Comparison of ENCODE assay signal across 1 cellular context in genomic region chr2:26068602-26069298, GRCh38.
TF ChIP-seq lines count a peak whose summit lies in the region.

No MANE protein-coding gene starts in this region.

TF ChIP-seq in K562, 482 proteins besides CTCF, POLR2A, EP300 and RAD21 (continued from another document and continues in another):
- TF ChIP-seq ATF2 (CRISPR knock-in tag; IDR thresholded peaks at IDR 0.05) = no peak
- no peak for TF ChIP-seq NELFE (IDR thresholded peaks at IDR 0.05; ENCODE audit: insufficient read depth, insufficient read length)
- TF ChIP-seq VEZF1 (CRISPR knock-in tag; IDR thresholded peaks at IDR 0.05) = peak; percentile 59
- TF ChIP-seq CBFB (CRISPR knock-in tag; IDR thresholded peaks at IDR 0.05) = no peak
- no peak for TF ChIP-seq AFF4 (CRISPR knock-in tag; IDR thresholded peaks at IDR 0.05)
- TF ChIP-seq ILK (tag; IDR thresholded peaks at IDR 0.05; ENCODE audit: borderline replicate concordance, low read depth) = no peak
- TF ChIP-seq PHF21A (IDR thresholded peaks at IDR 0.05; ENCODE audit: borderline replicate concordance, low read depth) = no peak
- peak; percentile 96 for TF ChIP-seq SMARCA4 (IDR thresholded peaks at IDR 0.05)
- no peak for TF ChIP-seq ELF4 (CRISPR knock-in tag; IDR thresholded peaks at IDR 0.05)
- TF ChIP-seq PRPF4 (IDR thresholded peaks at IDR 0.05; ENCODE audit: insufficient read depth, low read depth, low read length, poor library complexity, severe bottlenecking) = no peak
- TF ChIP-seq ZNF444 (CRISPR knock-in tag; IDR thresholded peaks at IDR 0.05) = no peak
- TF ChIP-seq CBX2 (IDR thresholded peaks at IDR 0.05; ENCODE audit: insufficient read depth, low read length, poor library complexity, severe bottlenecking) = no peak
- no peak for TF ChIP-seq CHCHD3 (CRISPR knock-in tag; IDR thresholded peaks at IDR 0.05)
- no peak for TF ChIP-seq ZFP1 (CRISPR knock-in tag; IDR thresholded peaks at IDR 0.05)
- TF ChIP-seq ATF1 (CRISPR knock-in tag; IDR thresholded peaks at IDR 0.05) = no peak
- TF ChIP-seq ATF1 (tag; IDR thresholded peaks at IDR 0.05) = peak; percentile 80
- peak; percentile 62 for TF ChIP-seq GATA2 (CRISPR knock-in tag; IDR thresholded peaks at IDR 0.05)
- TF ChIP-seq BCL6 (CRISPR knock-in tag; IDR thresholded peaks at IDR 0.05) = no peak
- no peak for TF ChIP-seq ZBED1 (IDR thresholded peaks at IDR 0.05)
- TF ChIP-seq THAP12 (CRISPR knock-in tag; IDR thresholded peaks at IDR 0.05) = no peak
- no peak for TF ChIP-seq E2F5 (CRISPR knock-in tag; IDR thresholded peaks at IDR 0.05)
- peak; percentile 43 for TF ChIP-seq FOS (IDR thresholded peaks at IDR 0.05; ENCODE audit: extremely low read depth, insufficient read length)
- peak; percentile 84 for TF ChIP-seq ATF7 (IDR thresholded peaks at IDR 0.05)
- no peak for TF ChIP-seq HMGXB4 (CRISPR knock-in tag; IDR thresholded peaks at IDR 0.05)
- no peak for TF ChIP-seq ZNF143 (CRISPR knock-in tag; IDR thresholded peaks at IDR 0.05)
- TF ChIP-seq ETS2 (tag; IDR thresholded peaks at IDR 0.05; ENCODE audit: borderline replicate concordance, poor library complexity, severe bottlenecking) = no peak
- peak; percentile 82 for TF ChIP-seq HDAC3 (IDR thresholded peaks at IDR 0.05; ENCODE audit: borderline replicate concordance, partially characterized antibody)
- no peak for TF ChIP-seq NFXL1 (CRISPR knock-in tag; IDR thresholded peaks at IDR 0.05)
- TF ChIP-seq PRMT5 (CRISPR knock-in tag; IDR thresholded peaks at IDR 0.05) = no peak
- 0 out of 6 replicates have a peak, but pooled peaks of 1 of the 3 experiments have one; percentile 27 for TF ChIP-seq ZBTB11 (CRISPR knock-in tag; IDR thresholded peaks at IDR 0.05)
- no peak for TF ChIP-seq HNRNPH1 (optimal IDR thresholded peaks at IDR 0.05; ENCODE audit: low read depth, low read length)
- no peak for TF ChIP-seq ZNF146 (CRISPR knock-in tag; IDR thresholded peaks at IDR 0.05; ENCODE audit: unreplicated experiment)
- no peak for TF ChIP-seq SRSF7 (optimal IDR thresholded peaks at IDR 0.05; ENCODE audit: low read depth, low read length)
- peak; percentile 41; the same call in 1 of the 2 replicates for TF ChIP-seq PKNOX1 (IDR thresholded peaks at IDR 0.05)
- no peak for TF ChIP-seq SRSF1 (IDR thresholded peaks at IDR 0.05; ENCODE audit: low read depth, low read length)
- no peak for TF ChIP-seq TAF7 (tag; IDR thresholded peaks at IDR 0.05)
- no peak for TF ChIP-seq SRSF3 (IDR thresholded peaks at IDR 0.05; ENCODE audit: insufficient read depth, low read length)
- no peak for TF ChIP-seq DNMT1 (IDR thresholded peaks at IDR 0.05)
- no peak for TF ChIP-seq ZSCAN29 (IDR thresholded peaks at IDR 0.05)
- TF ChIP-seq CSDE1 (IDR thresholded peaks at IDR 0.05) = no peak
- TF ChIP-seq MCM7 (IDR thresholded peaks at IDR 0.05) = no peak
- peak; percentile 76 to 86 for TF ChIP-seq FOXA3 (CRISPR knock-in tag; conservative IDR thresholded peaks at IDR 0.05 in 1 of 2, IDR thresholded peaks at IDR 0.05 in 1 of 2)
- no peak for TF ChIP-seq NR1H2 (CRISPR knock-in tag; IDR thresholded peaks at IDR 0.05)
- TF ChIP-seq DDX20 (tag; IDR thresholded peaks at IDR 0.05; ENCODE audit: low read depth) = no peak
- no peak for TF ChIP-seq SFPQ (IDR thresholded peaks at IDR 0.05; ENCODE audit: low read depth, low read length)
- TF ChIP-seq YBX1 (IDR thresholded peaks at IDR 0.05) = no peak
- TF ChIP-seq HMGN3 (IDR thresholded peaks at IDR 0.05; ENCODE audit: borderline replicate concordance, extremely low read depth, insufficient read length, low read depth, low read length) = peak; percentile 71
- no peak for TF ChIP-seq ZNF77 (CRISPR knock-in tag; IDR thresholded peaks at IDR 0.05)
- peak; percentile 97 for TF ChIP-seq ARID1B (IDR thresholded peaks at IDR 0.05)
- TF ChIP-seq DIDO1 (tag; IDR thresholded peaks at IDR 0.05; ENCODE audit: low read depth) = no peak
- TF ChIP-seq SMARCA5 (IDR thresholded peaks at IDR 0.05) = no peak
- no peak for TF ChIP-seq RB1 (IDR thresholded peaks at IDR 0.05; ENCODE audit: low read depth)
- TF ChIP-seq RBM39 (optimal IDR thresholded peaks at IDR 0.05; ENCODE audit: low read depth, low read length) = no peak
- no peak for TF ChIP-seq HMG20B (CRISPR knock-in tag; IDR thresholded peaks at IDR 0.05)
- peak; percentile 84; the same call in 1 of the 2 replicates for TF ChIP-seq GATAD2B (IDR thresholded peaks at IDR 0.05; ENCODE audit: borderline replicate concordance)
